Comparison of ENCODE assay signal across 13 cellular contexts in genomic region chr3:187295635-187296034, GRCh38. TPM values are rescaled to one million over a fixed set of nuclear protein-coding genes. Genes with fewer than 3 reads are reported as not detected.
DNase-seq lines count a peak whose midpoint lies in the region; TF ChIP-seq lines count a peak whose summit lies in the region.
"Had no signal": no experiment of that assay in that cellular context is flagged by ENCODE, and none has a peak within 500 bp of the region (broad histone marks: within the 10 kb centered on the region; RNA-seq: fewer than 3 reads in every experiment).

No MANE protein-coding gene starts in this region.

- peaks cover 7% of the 10 kb centered on the region for H3K27me3 Mint-ChIP-seq in nephron progenitor cell (ENCODE audit: low read depth, poor library complexity)

- H3K36me3 Mint-ChIP-seq in nephron progenitor cell (ENCODE audit: low read depth): no peaks in the 10 kb centered on the region
- H3K36me3 Mint-ChIP-seq: CD4-positive, alpha-beta memory T cell had no signal

- DNase-seq in LNCaP clone FGC (ENCODE audit: low read depth) (no peak), cardiac fibroblast (ENCODE audit: low read depth in 2 of 2) (peak in 1 of 2 donors; percentile 31), nephron progenitor cell (no peak), H4 (ENCODE audit: low spot score) (no peak), NCI-H1694 (lab: John Stamatoyannopoulos, UW) (no peak)
- no peak for DNase-seq in stimulated activated CD4-positive, alpha-beta T cell treated with anti-CD3 and anti-CD28 coated beads, Interleukin-1b, Interleukin-23, amount 100 ng/mL, for 48 hours
- DNase-seq: activated CD8-positive, alpha-beta T cell treated with anti-CD3 and anti-CD28 coated beads for 36 hours; activated naive CD4-positive, alpha-beta T cell treated with anti-CD3 and anti-CD28 coated beads for 36 hours; CD4-positive, alpha-beta memory T cell; NCI-H2171 treated with DMSO at 0.1 percent for 48 hours; RPMI8226 had no signal

- H3K4me1 Mint-ChIP-seq in nephron progenitor cell: peaks cover 35% of the 10 kb centered on the region

- H3K4me3 ChIP-seq in LNCaP clone FGC (ENCODE audit: low read depth, low read length) (no peak overlapping the region), cardiac fibroblast (replicated peaks in 1 of 2; ENCODE audit: low read depth in 2 of 2, low read length in 2 of 2) (no peak overlapping the region)

- TF ChIP-seq CTCF in GM12872 (IDR thresholded peaks at IDR 0.05; ENCODE audit: insufficient read depth, low read depth, low read length) (peak; percentile 33; the same call in 1 of the 3 replicates), LNCaP clone FGC (IDR thresholded peaks at IDR 0.05; ENCODE audit: control insufficient read depth, extremely low read depth, insufficient read depth) (peak; percentile 39), cardiac fibroblast (IDR thresholded peaks at IDR 0.05; ENCODE audit: low read depth, low read length) (peak; percentile 37), nephron progenitor cell (IDR thresholded peaks at IDR 0.05) (peak; percentile 11)

- H3K4me3 Mint-ChIP-seq in nephron progenitor cell: no peak overlapping the region
- H3K4me3 Mint-ChIP-seq: activated CD8-positive, alpha-beta T cell treated with anti-CD3 and anti-CD28 coated beads for 36 hours; activated naive CD4-positive, alpha-beta T cell treated with anti-CD3 and anti-CD28 coated beads for 36 hours; CD4-positive, alpha-beta memory T cell; T-helper 2 cell treated with Interferon-gamma antibody and Interleukin-4, amounts not matched to agents 5 μg/mL and 100 μg/mL, for 36 hours had no signal

- no peak overlapping the region for H3K27ac Mint-ChIP-seq in nephron progenitor cell
- H3K27ac Mint-ChIP-seq: activated CD8-positive, alpha-beta T cell treated with anti-CD3 and anti-CD28 coated beads for 36 hours; activated naive CD4-positive, alpha-beta T cell treated with anti-CD3 and anti-CD28 coated beads for 36 hours; CD4-positive, alpha-beta memory T cell; T-helper 2 cell treated with Interferon-gamma antibody and Interleukin-4, amounts not matched to agents 5 μg/mL and 100 μg/mL, for 36 hours had no signal

- H3K9me3 Mint-ChIP-seq in nephron progenitor cell: peaks cover 6% of the 10 kb centered on the region
- H3K9me3 Mint-ChIP-seq: activated CD8-positive, alpha-beta T cell treated with anti-CD3 and anti-CD28 coated beads for 36 hours; activated naive CD4-positive, alpha-beta T cell treated with anti-CD3 and anti-CD28 coated beads for 36 hours; CD4-positive, alpha-beta memory T cell; T-helper 2 cell treated with Interferon-gamma antibody and Interleukin-4, amounts not matched to agents 5 μg/mL and 100 μg/mL, for 36 hours had no signal

RNA-seq across cellular contexts. Expression of gene MASP1, which starts 4.1 kb away (rescaled TPM):
- total RNA-seq in H4 (2014; rRNA removed; shearing (Covaris generic)): 6.0 and 10.2 TPM in 2 replicates
- total RNA-seq: activated CD8-positive, alpha-beta T cell treated with anti-CD3 and anti-CD28 coated beads for 36 hours; activated naive CD4-positive, alpha-beta T cell treated with anti-CD3 and anti-CD28 coated beads for 36 hours; CD4-positive, alpha-beta memory T cell had no signal
